13 cellular contexts compared by ENCODE assay signal in genomic region chr2:170554278-170554955, GRCh38.
DNase-seq lines count a peak whose midpoint lies in the region; ATAC-seq, FAIRE-seq and TF ChIP-seq lines count a peak whose summit lies in the region.
"Had no signal": no experiment of that assay in that cellular context is flagged by ENCODE, and none has a peak within 500 bp of the region (broad histone marks: within the 10 kb centered on the region; RNA-seq: fewer than 3 reads in every experiment).

No MANE protein-coding gene starts in this region.

- H3K27me3 ChIP-seq in stomach (no peaks in the 10 kb centered on the region), small intestine (ENCODE audit: control insufficient read depth in 2 of 2, insufficient read depth in 2 of 2, low read length in 2 of 2) (no peaks in the 10 kb centered on the region)
- H3K27me3 ChIP-seq: hepatocyte, upper lobe of left lung had no signal

- H3K4me3 ChIP-seq in HFF-Myc (replicated peaks; ENCODE audit: low read depth, low read length) (no peak overlapping the region), stomach (no peak overlapping the region), small intestine (ENCODE audit: low read depth in 1 of 2, low read length in 2 of 2) (no peak overlapping the region), mucosa of descending colon (no peak overlapping the region)
- H3K4me3 ChIP-seq: hepatocyte, upper lobe of left lung had no signal

- no peak for FAIRE-seq in small intestine (lab: Jason Lieb, UNC)

- DNase-seq in HFF-Myc (ENCODE audit: extremely low read depth, low read depth), result peak; percentile 84
- peak; percentile 93 for DNase-seq in astrocyte of the hippocampus (ENCODE audit: low read depth, low spot score)
- peak; percentile 27 for DNase-seq in glomerular endothelial cell (ENCODE audit: extremely low read depth, low read depth, low spot score)
- DNase-seq in stomach, result peak; percentile 32
- DNase-seq in small intestine, result no peak
- no peak for DNase-seq in NCI-H82 (lab: John Stamatoyannopoulos, UW)
- no peak for DNase-seq in HT-29 (ENCODE audit: low spot score)
- DNase-seq in mucosa of descending colon, result no peak
- DNase-seq: MM.1S; naive thymus-derived CD4-positive, alpha-beta T cell; stimulated activated CD4-positive, alpha-beta T cell treated with anti-CD3 and anti-CD28 coated beads, Interleukin-2, amount 100 ng/mL, for 48 hours; upper lobe of left lung had no signal

- no peak for TF ChIP-seq EP300 in stomach (IDR thresholded peaks at IDR 0.05)

- H3K9me3 ChIP-seq in stomach, result peaks cover 5 to 17% (median 14%) of the 10 kb centered on the region in 4 donors
- no peaks in the 10 kb centered on the region for H3K9me3 ChIP-seq in small intestine (ENCODE audit: control insufficient read depth, low read depth)
- peaks cover 7% of the 10 kb centered on the region for H3K9me3 ChIP-seq in mucosa of descending colon

- no peak overlapping the region for H3K27ac ChIP-seq in stomach
- no peak overlapping the region for H3K27ac ChIP-seq in small intestine (ENCODE audit: low read depth in 1 of 2, low read length in 1 of 2)
- H3K27ac ChIP-seq: hepatocyte, upper lobe of left lung had no signal

- ATAC-seq in mucosa of descending colon, result no peak
- ATAC-seq: naive thymus-derived CD4-positive, alpha-beta T cell had no signal

- H3K4me1 ChIP-seq in stomach, result peaks cover 0 to 8% (median 4%) of the 10 kb centered on the region in 4 donors
- H3K4me1 ChIP-seq in small intestine (ENCODE audit: control insufficient read depth in 2 of 2, insufficient read depth in 1 of 2, low read depth in 1 of 2, low read length in 1 of 2), result no peaks in the 10 kb centered on the region
- no peaks in the 10 kb centered on the region for H3K4me1 ChIP-seq in mucosa of descending colon (ENCODE audit: low read depth)
- H3K4me1 ChIP-seq: upper lobe of left lung had no signal

- intact Hi-C loops in stomach (cut with DNase I; ENCODE audit: low total_unique reads) (no loop called here), mucosa of descending colon (cut with DNase I, micrococcal nuclease) (no loop called here)

- TF ChIP-seq POLR2A in stomach (IDR thresholded peaks at IDR 0.05), result no peak

- TF ChIP-seq CTCF in HFF-Myc (IDR thresholded peaks at IDR 0.05; ENCODE audit: low read depth, low read length, missing control alignments) (no peak), stomach (IDR thresholded peaks at IDR 0.05) (no peak), mucosa of descending colon (IDR thresholded peaks at IDR 0.05) (no peak)

- no peaks in the 10 kb centered on the region for H3K36me3 ChIP-seq in stomach
- H3K36me3 ChIP-seq in small intestine (ENCODE audit: control insufficient read depth in 2 of 2, insufficient read depth in 2 of 2, low read length in 2 of 2), result no peaks in the 10 kb centered on the region
- no peaks in the 10 kb centered on the region for H3K36me3 ChIP-seq in mucosa of descending colon (ENCODE audit: low read depth)
- H3K36me3 ChIP-seq: upper lobe of left lung had no signal

- WGBS in stomach, 5 donors, result 50 to 70% (median 53%) methylated on average over 7 of the region's 7 CpGs
- 74 to 81% (median 79%) methylated on average over 7 of the region's 7 CpGs for WGBS in small intestine, 3 donors

Comparison
In these comparisons a context has a peak if more than half of its experiments do, and no peak if none do; other contexts are left out.
1. DNase-seq: peak in HFF-Myc (single experiment), astrocyte of the hippocampus (single experiment), glomerular endothelial cell (single experiment) and stomach (single experiment); none in small intestine (single experiment), NCI-H82 (single experiment), HT-29 (single experiment) and mucosa of descending colon (0 of 3).